ENCODE assay signal across 8 cellular contexts in the genomic region with DNA sequence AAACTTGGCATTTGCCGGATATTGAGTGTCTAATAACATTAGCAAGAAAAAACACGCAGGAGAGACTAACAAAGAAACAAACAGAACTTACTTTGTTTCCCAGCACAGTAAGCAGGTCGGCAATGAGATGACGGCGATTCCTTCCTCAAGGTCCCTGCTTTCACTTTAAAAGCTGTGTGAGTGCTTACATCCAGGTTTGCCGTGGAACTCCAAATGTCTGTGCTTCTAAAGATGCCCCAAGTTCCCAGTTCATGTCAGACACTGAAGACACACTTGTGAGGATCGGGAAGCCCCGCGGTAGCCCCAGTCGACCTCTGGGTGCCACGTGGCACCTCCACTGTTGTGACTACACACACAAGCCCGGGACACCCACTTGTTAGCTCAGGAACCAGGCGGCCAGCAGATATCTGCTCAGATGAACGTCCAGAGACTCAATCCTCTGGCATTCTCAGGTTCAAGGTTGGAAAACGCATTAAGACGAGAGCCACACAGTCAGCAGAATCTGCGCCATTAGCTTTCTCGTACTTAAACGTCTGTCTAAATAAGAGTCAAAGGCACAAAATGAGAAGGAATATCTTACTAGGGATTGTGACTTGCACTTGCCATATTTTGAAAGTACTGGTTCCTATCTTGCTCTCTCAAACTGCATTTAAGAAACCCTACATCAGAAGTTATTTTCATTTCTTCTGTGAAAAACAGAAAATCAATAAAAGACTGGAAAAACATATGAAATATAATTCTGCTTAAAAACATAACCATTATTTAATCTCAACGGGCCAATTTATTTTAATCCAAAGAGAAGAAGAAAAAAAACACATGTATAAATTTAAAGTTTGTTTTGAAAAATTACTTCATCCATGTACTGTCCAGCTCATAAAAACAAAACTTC.
DNase-seq lines count a peak whose midpoint lies in the region; ATAC-seq and TF ChIP-seq lines count a peak whose summit lies in the region.

No MANE protein-coding gene starts in this region.

- no peak overlapping the region for H3K4ac ChIP-seq in H9 (ENCODE audit: low read depth, low read length)

- H3K14ac ChIP-seq in H9 (ENCODE audit: insufficient read depth, low read length): no peak overlapping the region

- no peaks in the 10 kb centered on the region for H3K27me3 ChIP-seq in H9 (ENCODE audit: insufficient read depth, low read length)

- no peak overlapping the region for H4K5ac ChIP-seq in H9 (ENCODE audit: insufficient read length, low read depth, low read length)

- no CpG with 5 or more reads among the region's 20 CpGs for WGBS in H9 (ENCODE audit: extremely low coverage, insufficient read length, low lambda C conversion rate)

- DNase-seq in H9: no peak
- peak; percentile 50 to 52 (median 50) for DNase-seq in effector memory CD8-positive, alpha-beta T cell
- DNase-seq in natural killer cell treated with Interleukin-12 subunit alpha and Interleukin-12 subunit beta and Interleukin-15 and Interleukin-18, amount 100 ng/mL, for 72 hours (ENCODE audit: low spot score): no peak
- DNase-seq in NCI-H1105 (lab: John Stamatoyannopoulos, UW): no peak
- no peak for DNase-seq in NCI-H146 (lab: John Stamatoyannopoulos, UW)
- DNase-seq in activated gamma-delta T cell (lab: John Stamatoyannopoulos, UW): no peak

- no peak overlapping the region for H2AK5ac ChIP-seq in H9 (ENCODE audit: insufficient read length, low read length)

- no peak overlapping the region for H3K56ac ChIP-seq in H9 (ENCODE audit: insufficient read length, low read depth, low read length)

- no peak overlapping the region; a peak in 1 of 5 replicates for H3K4me3 Mint-ChIP-seq in H9
- peak overlapping the region; percentile 87 to 92 for H3K4me3 Mint-ChIP-seq in effector memory CD8-positive, alpha-beta T cell
- H3K4me3 Mint-ChIP-seq in natural killer cell treated with Interleukin-12 subunit alpha and Interleukin-12 subunit beta and Interleukin-15 and Interleukin-18, amount 100 ng/mL, for 72 hours: peak overlapping the region; percentile 84

- H2AFZ ChIP-seq in H9 (ENCODE audit: low read length): no peak overlapping the region

- H4K8ac ChIP-seq in H9 (replicated peaks; ENCODE audit: insufficient read length, low read depth, low read length): no peak overlapping the region

- no peak overlapping the region for H3T11ph ChIP-seq in H9 (ENCODE audit: low read length)

- no peaks in the 10 kb centered on the region for H3K9me3 ChIP-seq in H9 (ENCODE audit: control insufficient read depth, low read depth, low read length)

- H3K9me3 Mint-ChIP-seq in H9: no peaks in the 10 kb centered on the region
- no peaks in the 10 kb centered on the region for H3K9me3 Mint-ChIP-seq in effector memory CD8-positive, alpha-beta T cell
- no peaks in the 10 kb centered on the region for H3K9me3 Mint-ChIP-seq in natural killer cell treated with Interleukin-12 subunit alpha and Interleukin-12 subunit beta and Interleukin-15 and Interleukin-18, amount 100 ng/mL, for 72 hours

- ATAC-seq in SK-N-SH treated with all-trans-retinoic acid at 6 μM for 48 hours: peak; percentile 50
- ATAC-seq in effector memory CD8-positive, alpha-beta T cell (replicated peaks): peak; percentile 40
- ATAC-seq in natural killer cell treated with Interleukin-12 subunit alpha and Interleukin-12 subunit beta and Interleukin-15 and Interleukin-18, amount 100 ng/mL, for 72 hours: peak in 1 of 2 donors; percentile 52
- ATAC-seq in GM21619 (IDR thresholded peaks at IDR 0.05; ENCODE audit: unreplicated experiment): no peak

- H3K18ac ChIP-seq in H9 (ENCODE audit: insufficient read length, low read depth, low read length): no peak overlapping the region

- H3K79me1 ChIP-seq in H9 (ENCODE audit: insufficient read depth, low read depth, low read length, poor library complexity, severe bottlenecking): no peaks in the 10 kb centered on the region

- H2BK20ac ChIP-seq in H9 (ENCODE audit: low read depth, low read length, poor library complexity, severe bottlenecking): no peak overlapping the region

- no peaks in the 10 kb centered on the region for H3K79me2 ChIP-seq in H9 (ENCODE audit: insufficient read depth, low read length)

- no peak overlapping the region for H3K27ac ChIP-seq in H9 (ENCODE audit: insufficient read length, low read depth, low read length)

- no peaks in the 10 kb centered on the region for H4K20me1 ChIP-seq in H9 (ENCODE audit: control insufficient read depth, insufficient read depth, insufficient read length)

- peaks cover 2% of the 10 kb centered on the region; the same call in 1 of the 2 replicates for H3K4me1 ChIP-seq in H9 (ENCODE audit: insufficient read depth, low read length)

- H2BK15ac ChIP-seq in H9 (ENCODE audit: low read depth, low read length): no peak overlapping the region

- no peak overlapping the region for H3K9ac ChIP-seq in H9 (ENCODE audit: extremely low read depth, insufficient read length, low read length)

- H3K23ac ChIP-seq in H9 (ENCODE audit: insufficient read length, low read depth, low read length): no peak overlapping the region

- no peak overlapping the region for H2BK5ac ChIP-seq in H9 (ENCODE audit: insufficient read length, low read length)

- no peak overlapping the region for H3K4me2 ChIP-seq in H9 (ENCODE audit: insufficient read depth, insufficient read length, low read length)

- no peaks in the 10 kb centered on the region for H3K27me3 Mint-ChIP-seq in H9 (ENCODE audit: low read depth)
- H3K27me3 Mint-ChIP-seq in effector memory CD8-positive, alpha-beta T cell: no peaks in the 10 kb centered on the region
- H3K27me3 Mint-ChIP-seq in natural killer cell treated with Interleukin-12 subunit alpha and Interleukin-12 subunit beta and Interleukin-15 and Interleukin-18, amount 100 ng/mL, for 72 hours: no peaks in the 10 kb centered on the region

- no peaks in the 10 kb centered on the region for H3K23me2 ChIP-seq in H9 (ENCODE audit: insufficient read length, low read depth, low read length, poor library complexity, severe bottlenecking)

- H3K27ac Mint-ChIP-seq in H9: peak overlapping the region; percentile 14 to 92 (median 88); a peak in 5 of 7 replicates
- peak overlapping the region; percentile 98 to 99 for H3K27ac Mint-ChIP-seq in effector memory CD8-positive, alpha-beta T cell
- H3K27ac Mint-ChIP-seq in natural killer cell treated with Interleukin-12 subunit alpha and Interleukin-12 subunit beta and Interleukin-15 and Interleukin-18, amount 100 ng/mL, for 72 hours: peak overlapping the region; percentile 82 to 90

- no peak overlapping the region for H2BK120ac ChIP-seq in H9 (ENCODE audit: low read depth, low read length, poor library complexity, severe bottlenecking)

- no peak overlapping the region for H4K91ac ChIP-seq in H9 (ENCODE audit: insufficient read length, low read depth, low read length)

- H2BK12ac ChIP-seq in H9 (ENCODE audit: insufficient read length, low read depth, low read length): no peak overlapping the region

- peaks cover 27 to 35% of the 10 kb centered on the region in 2 experiments for H3K4me1 Mint-ChIP-seq in H9
- H3K4me1 Mint-ChIP-seq in effector memory CD8-positive, alpha-beta T cell (ENCODE audit: low read depth in 2 of 2): peaks cover 75 to 91% of the 10 kb centered on the region in 2 donors
- H3K4me1 Mint-ChIP-seq in natural killer cell treated with Interleukin-12 subunit alpha and Interleukin-12 subunit beta and Interleukin-15 and Interleukin-18, amount 100 ng/mL, for 72 hours (ENCODE audit: low read depth in 2 of 2): peaks cover 77 to 93% of the 10 kb centered on the region in 2 donors

- no peak for TF ChIP-seq CTCF in H9 (conservative IDR thresholded peaks at IDR 0.05)

- no peaks in the 10 kb centered on the region; a peak in 2 of 7 replicates for H3K36me3 Mint-ChIP-seq in H9 (ENCODE audit: insufficient read depth in 1 of 3, low read depth in 3 of 3)
- peaks cover 92% of the 10 kb centered on the region for H3K36me3 Mint-ChIP-seq in effector memory CD8-positive, alpha-beta T cell (ENCODE audit: insufficient read depth)
- H3K36me3 Mint-ChIP-seq in natural killer cell treated with Interleukin-12 subunit alpha and Interleukin-12 subunit beta and Interleukin-15 and Interleukin-18, amount 100 ng/mL, for 72 hours: peaks cover 74% of the 10 kb centered on the region

TF ChIP-seq in SK-N-SH treated with all-trans-retinoic acid at 6 μM for 48 hours, 23 proteins besides CTCF, POLR2A, EP300 and RAD21:
- no peak for TF ChIP-seq BACH2 (CRISPR knock-in tag; IDR thresholded peaks at IDR 0.05; ENCODE audit: borderline replicate concordance)
- no peak for TF ChIP-seq ESRRG (CRISPR knock-in tag; IDR thresholded peaks at IDR 0.05)

Comparison
In these comparisons a context has a peak if more than half of its experiments do, and no peak if none do; other contexts are left out.
1. DNase-seq: peak in effector memory CD8-positive, alpha-beta T cell (3 of 3); none in H9 (single experiment), natural killer cell treated with Interleukin-12 subunit alpha and Interleukin-12 subunit beta and Interleukin-15 and Interleukin-18, amount 100 ng/mL, for 72 hours (single experiment), NCI-H1105 (single experiment), NCI-H146 (single experiment) and activated gamma-delta T cell (single experiment).
2. H3K4me3 Mint-ChIP-seq: peak in effector memory CD8-positive, alpha-beta T cell (2 of 2) and natural killer cell treated with Interleukin-12 subunit alpha and Interleukin-12 subunit beta and Interleukin-15 and Interleukin-18, amount 100 ng/mL, for 72 hours (single experiment); none in H9 (0 of 2).
3. Peak in every context shown above with its lines, with median percentiles within 50 percentile points of each other: H3K27ac Mint-ChIP-seq.